ENCODE assay signal across 19 cellular contexts in the genomic region with DNA sequence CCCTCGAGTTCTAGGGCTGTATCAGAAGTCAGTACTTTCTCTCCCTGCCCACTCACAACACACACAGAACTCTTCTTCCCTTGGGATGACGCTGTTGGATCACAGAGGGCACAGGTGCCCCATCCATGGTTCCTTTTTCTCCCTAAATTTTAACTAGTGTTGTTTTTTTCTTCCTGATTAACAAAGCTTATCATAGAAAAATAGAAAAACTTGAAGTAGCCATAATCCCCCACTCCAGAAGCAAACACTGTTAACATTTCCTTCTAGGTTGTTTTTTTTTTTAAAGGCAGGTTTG.
"Had no signal": no experiment of that assay in that cellular context is flagged by ENCODE, and none has a peak within 500 bp of the region (broad histone marks: within the 10 kb centered on the region; RNA-seq: fewer than 3 reads in every experiment).

No MANE protein-coding gene starts in this region.

- H3K27ac Mint-ChIP-seq: activated naive CD4-positive, alpha-beta T cell treated with anti-CD3 and anti-CD28 coated beads, Interleukin-2, amount 50 U/mL, for 24 hours; activated T-helper 2 cell treated with anti-CD3 and anti-CD28 coated beads, Interferon-gamma antibody, Interleukin-2, Interleukin-4, amounts not matched to agents 10 μg/mL and 5 μg/mL and 100 μg/mL, durations not matched to agents 14 hours and 24 hours and 36 hours; dendritic cell treated with granulocyte-macrophage colony-stimulating factor and Interleukin-4, amounts not matched to agents 40 ng/mL and 50 ng/mL, for 4 days; natural killer cell treated with Interleukin-12 subunit alpha and Interleukin-12 subunit beta and Interleukin-15 and Interleukin-18, amount 100 ng/mL, for 72 hours; stimulated activated naive CD8-positive, alpha-beta T cell treated with anti-CD3 and anti-CD28 coated beads, Interleukin-15, Interleukin-2, amounts not matched to agents 100 ng/mL and 50 ng/mL, for 24 hours had no signal

- H3K4me3 Mint-ChIP-seq: activated naive CD4-positive, alpha-beta T cell treated with anti-CD3 and anti-CD28 coated beads, Interleukin-2, amount 50 U/mL, for 24 hours; dendritic cell treated with granulocyte-macrophage colony-stimulating factor and Interleukin-4, amounts not matched to agents 40 ng/mL and 50 ng/mL, for 4 days; effector memory CD8-positive, alpha-beta T cell; natural killer cell treated with Interleukin-12 subunit alpha and Interleukin-12 subunit beta and Interleukin-15 and Interleukin-18, amount 100 ng/mL, for 72 hours; stimulated activated naive CD8-positive, alpha-beta T cell treated with anti-CD3 and anti-CD28 coated beads, Interleukin-15, Interleukin-2, amounts not matched to agents 100 ng/mL and 50 ng/mL, for 24 hours had no signal

- ATAC-seq: body of pancreas; effector memory CD8-positive, alpha-beta T cell; natural killer cell treated with Interleukin-12 subunit alpha and Interleukin-12 subunit beta and Interleukin-15 and Interleukin-18, amount 100 ng/mL, for 72 hours; SK-N-SH treated with all-trans-retinoic acid at 6 μM for 48 hours had no signal

- H3K27me3 ChIP-seq: adrenal gland, body of pancreas, spleen had no signal

- H3K9me3 Mint-ChIP-seq: activated naive CD4-positive, alpha-beta T cell treated with anti-CD3 and anti-CD28 coated beads, Interleukin-2, amount 50 U/mL, for 24 hours; activated T-helper 2 cell treated with anti-CD3 and anti-CD28 coated beads, Interferon-gamma antibody, Interleukin-2, Interleukin-4, amounts not matched to agents 10 μg/mL and 5 μg/mL and 100 μg/mL, durations not matched to agents 14 hours and 24 hours and 36 hours; dendritic cell treated with granulocyte-macrophage colony-stimulating factor and Interleukin-4, amounts not matched to agents 40 ng/mL and 50 ng/mL, for 4 days; effector memory CD8-positive, alpha-beta T cell; natural killer cell treated with Interleukin-12 subunit alpha and Interleukin-12 subunit beta and Interleukin-15 and Interleukin-18, amount 100 ng/mL, for 72 hours; stimulated activated naive CD8-positive, alpha-beta T cell treated with anti-CD3 and anti-CD28 coated beads, Interleukin-15, Interleukin-2, amounts not matched to agents 100 ng/mL and 50 ng/mL, for 24 hours had no signal

- DNase-seq: activated CD4-positive, alpha-beta T cell treated with anti-CD3 and anti-CD28 coated beads for 1 hour; activated CD4-positive, alpha-beta T cell treated with anti-CD3 and anti-CD28 coated beads, Interleukin-2, amount 50 U/mL, for 4 hours; activated T-cell treated with anti-CD3 and anti-CD28 coated beads for 4 hours; body of pancreas; effector memory CD8-positive, alpha-beta T cell; islet precursor cell; mesenchymal stem cell; right cardiac atrium had no signal

- H3K36me3 ChIP-seq: adrenal gland, prostate gland, spleen had no signal

- H3K4me1 Mint-ChIP-seq: activated naive CD4-positive, alpha-beta T cell treated with anti-CD3 and anti-CD28 coated beads, Interleukin-2, amount 50 U/mL, for 24 hours had no signal

- H3K27me3 Mint-ChIP-seq: activated naive CD4-positive, alpha-beta T cell treated with anti-CD3 and anti-CD28 coated beads, Interleukin-2, amount 50 U/mL, for 24 hours; stimulated activated naive CD8-positive, alpha-beta T cell treated with anti-CD3 and anti-CD28 coated beads, Interleukin-15, Interleukin-2, amounts not matched to agents 100 ng/mL and 50 ng/mL, for 24 hours had no signal

- H3K27ac ChIP-seq: adrenal gland, body of pancreas, prostate gland, spleen, VCaP had no signal

- H3K9me3 ChIP-seq: adrenal gland, body of pancreas, prostate gland, spleen had no signal

- H3K4me1 ChIP-seq: adrenal gland, body of pancreas had no signal

- FAIRE-seq: frontal cortex had no signal

- H3K36me3 Mint-ChIP-seq: activated naive CD4-positive, alpha-beta T cell treated with anti-CD3 and anti-CD28 coated beads, Interleukin-2, amount 50 U/mL, for 24 hours; natural killer cell treated with Interleukin-12 subunit alpha and Interleukin-12 subunit beta and Interleukin-15 and Interleukin-18, amount 100 ng/mL, for 72 hours had no signal

- H3K4me3 ChIP-seq: adrenal gland, body of pancreas, prostate gland, spleen had no signal
